ENCODE assay signal across 9 cellular contexts in the genomic region with DNA sequence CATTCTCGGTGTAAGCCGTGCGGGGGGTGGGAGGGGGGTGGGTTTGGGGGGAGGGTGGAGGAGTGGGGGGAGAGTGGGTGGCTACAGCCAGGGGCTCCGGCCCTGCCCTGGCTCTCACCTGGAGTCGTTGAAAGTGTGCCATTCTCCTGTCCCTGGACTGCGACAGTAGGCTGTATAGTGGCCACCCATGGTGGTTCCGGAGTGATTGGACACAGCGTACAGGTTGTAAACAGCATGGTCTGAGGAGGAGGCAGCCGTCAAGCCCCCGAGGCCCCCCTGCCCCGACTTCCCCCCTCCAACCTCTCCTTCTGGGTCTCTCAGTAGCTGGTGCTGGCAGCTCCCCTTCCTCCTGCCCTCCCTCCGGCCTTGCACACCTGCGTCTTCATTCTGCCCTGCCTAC. TPM values are rescaled to one million over a fixed set of nuclear protein-coding genes. Genes with fewer than 3 reads are reported as not detected.
DNase-seq lines count a peak whose midpoint lies in the region; ATAC-seq and TF ChIP-seq lines count a peak whose summit lies in the region.
"Had no signal": no experiment of that assay in that cellular context is flagged by ENCODE, and none has a peak within 500 bp of the region (broad histone marks: within the 10 kb centered on the region; RNA-seq: fewer than 3 reads in every experiment).

No MANE protein-coding gene starts in this region.

- TF ChIP-seq CTCF in GM23338 (conservative IDR thresholded peaks at IDR 0.05; ENCODE audit: low read depth in 2 of 2): no peak
- TF ChIP-seq CTCF in activated CD8-positive, alpha-beta T cell treated with anti-CD3 and anti-CD28 coated beads for 36 hours (IDR thresholded peaks at IDR 0.05): no peak
- TF ChIP-seq CTCF in left ventricle myocardium inferior (IDR thresholded peaks at IDR 0.05; ENCODE audit: borderline replicate concordance): no peak

- peaks cover 19% of the 10 kb centered on the region for H3K36me3 Mint-ChIP-seq in GM23338 (ENCODE audit: low read depth)
- H3K36me3 Mint-ChIP-seq in activated CD8-positive, alpha-beta T cell treated with anti-CD3 and anti-CD28 coated beads for 36 hours (ENCODE audit: low read depth): no peaks in the 10 kb centered on the region

- H3K27ac ChIP-seq in GM23338 (ENCODE audit: low read depth): no peak overlapping the region
- peak overlapping the region; percentile 95 for H3K27ac ChIP-seq in left ventricle myocardium inferior (replicated peaks)
- peak overlapping the region in 7 of 21 experiments; percentile 39 to 78 (median 68) for H3K27ac ChIP-seq in skin epidermis

- H3K4me3 Mint-ChIP-seq in GM23338: peak overlapping the region; percentile 55
- H3K4me3 Mint-ChIP-seq in activated CD8-positive, alpha-beta T cell treated with anti-CD3 and anti-CD28 coated beads for 36 hours: peak overlapping the region; percentile 31

- no peak overlapping the region for H2AFZ ChIP-seq in GM23338

- ATAC-seq in GM23338 (peak; percentile 4), GM21825 (IDR thresholded peaks at IDR 0.05; ENCODE audit: unreplicated experiment) (no peak)
- no peak for ATAC-seq in activated CD8-positive, alpha-beta T cell treated with anti-CD3 and anti-CD28 coated beads for 36 hours

- no peaks in the 10 kb centered on the region for H3K9me2 ChIP-seq in GM23338 (ENCODE audit: insufficient read depth)

- CTCF ChIA-PET in activated CD8-positive, alpha-beta T cell treated with anti-CD3 and anti-CD28 coated beads for 36 hours (lab: Charles Lee): interaction anchor here (1.0 to 9.0 kb wide), 24 partner anchors 8 to 188 kb away, joined by 3 to 241 read pairs (median 7); partner anchors contain the start of genes C1QTNF5, MFRP, NLRX1 and RNF26

- no peaks in the 10 kb centered on the region for H3K79me2 ChIP-seq in GM23338 (replicated peaks; ENCODE audit: insufficient read depth)

- H3K36me3 ChIP-seq in GM23338 (ENCODE audit: insufficient read depth) (no peaks in the 10 kb centered on the region), left ventricle myocardium inferior (peaks cover 28% of the 10 kb centered on the region)

- H3K4me3 ChIP-seq in GM23338: peak overlapping the region; percentile 96; the same call in 1 of the 2 replicates
- H3K4me3 ChIP-seq in left ventricle myocardium inferior: peak overlapping the region; percentile 68
- H3K4me3 ChIP-seq in skin epidermis: peak overlapping the region in 6 of 7 experiments; percentile 22 to 49 (median 40)

- POLR2A ChIA-PET in activated CD8-positive, alpha-beta T cell treated with anti-CD3 and anti-CD28 coated beads for 36 hours (lab: Charles Lee): interaction anchor here (1.6 kb wide), 1 partner anchor 19 kb away, joined by 5 read pairs; no protein-coding TSS in a partner anchor

- H3K27me3 ChIP-seq in GM23338 (ENCODE audit: insufficient read depth): peaks cover 30% of the 10 kb centered on the region
- H3K27me3 ChIP-seq in left ventricle myocardium inferior (ENCODE audit: low read depth): no peaks in the 10 kb centered on the region

- H3K4me1 ChIP-seq in GM23338 (ENCODE audit: insufficient read depth) (peaks cover 31% of the 10 kb centered on the region), left ventricle myocardium inferior (peaks cover 89% of the 10 kb centered on the region)

- intact Hi-C loops in activated CD8-positive, alpha-beta T cell treated with anti-CD3 and anti-CD28 coated beads for 36 hours (cut with micrococcal nuclease): loop anchor here (2.0 kb wide), 1 partner anchor 118 kb away; no protein-coding TSS in a partner anchor
- intact Hi-C loops in left ventricle myocardium inferior (cut with micrococcal nuclease): loop anchor here (10.0 kb wide), 1 partner anchor 118 kb away; no protein-coding TSS in a partner anchor

- no peak for DNase-seq in GM23338 (ENCODE audit: low spot score)
- DNase-seq in activated CD8-positive, alpha-beta T cell treated with anti-CD3 and anti-CD28 coated beads for 36 hours: no peak
- DNase-seq in left ventricle myocardium inferior: no peak
- DNase-seq in cerebellar cortex (ENCODE audit: low spot score): no peak
- no peak for DNase-seq in 8988T
- DNase-seq in HuH-7.5 (ENCODE audit: low spot score): no peak

- peaks cover 3% of the 10 kb centered on the region; the same call in 1 of the 2 replicates for H3F3A ChIP-seq in GM23338 (replicated peaks; ENCODE audit: low read depth)

- no peak overlapping the region for H3K27ac Mint-ChIP-seq in GM23338
- H3K27ac Mint-ChIP-seq in activated CD8-positive, alpha-beta T cell treated with anti-CD3 and anti-CD28 coated beads for 36 hours: no peak overlapping the region

- H4K20me1 ChIP-seq in GM23338 (replicated peaks; ENCODE audit: insufficient read depth): peaks cover 4% of the 10 kb centered on the region; the same call in 1 of the 2 replicates

- H3K9me3 Mint-ChIP-seq in GM23338: no peaks in the 10 kb centered on the region; the same call in 2 of the 3 replicates
- H3K9me3 Mint-ChIP-seq in activated CD8-positive, alpha-beta T cell treated with anti-CD3 and anti-CD28 coated beads for 36 hours: no peaks in the 10 kb centered on the region

- H3K4me1 Mint-ChIP-seq in GM23338: peaks cover 38% of the 10 kb centered on the region
- H3K4me1 Mint-ChIP-seq in activated CD8-positive, alpha-beta T cell treated with anti-CD3 and anti-CD28 coated beads for 36 hours (ENCODE audit: low read depth): peaks cover 8% of the 10 kb centered on the region

- H3K9me3 ChIP-seq in left ventricle myocardium inferior (replicated peaks): no peaks in the 10 kb centered on the region

- H3K4me2 ChIP-seq in GM23338: no peak overlapping the region

- H3K27me3 Mint-ChIP-seq in GM23338 (ENCODE audit: insufficient read depth, low read depth, poor library complexity): peaks cover 12% of the 10 kb centered on the region
- H3K27me3 Mint-ChIP-seq in activated CD8-positive, alpha-beta T cell treated with anti-CD3 and anti-CD28 coated beads for 36 hours: peaks cover 20% of the 10 kb centered on the region

TF ChIP-seq in GM23338, 12 proteins besides CTCF, POLR2A, EP300 and RAD21 (continues in another document):
- TF ChIP-seq POLR2AphosphoS5 (IDR thresholded peaks at IDR 0.05; ENCODE audit: low read depth) (no peak), REST (IDR thresholded peaks at IDR 0.05; ENCODE audit: unreplicated experiment) (no peak), JUNB (IDR thresholded peaks at IDR 0.05; ENCODE audit: unreplicated experiment) (no peak)

RNA-seq across cellular contexts. Expression of gene MFRP, which starts 10.6 kb away (rescaled TPM):
- total RNA-seq in GM23338 (2014; rRNA removed; shearing (Covaris generic)): 0.03 TPM in 1 of 2 replicates, not detected in the other
- not detected in 2 replicates for polyA plus RNA-seq in GM23338 (2016; fragmentation: Nextera tagmentation; extraction: Ambion mirVana)
- not detected for total RNA-seq in activated CD8-positive, alpha-beta T cell treated with anti-CD3 and anti-CD28 coated beads for 36 hours
- total RNA-seq in left ventricle myocardium inferior: not detected
- total RNA-seq: aorta had no signal
- polyA plus RNA-seq: aorta had no signal

RNA-seq across cellular contexts. Expression of gene C1QTNF5, which starts 16.4 kb away (rescaled TPM):
- total RNA-seq in GM23338 (2014; rRNA removed; shearing (Covaris generic)): 1.9 and 3.0 TPM in 2 replicates
- 1.8 and 1.9 TPM in 2 replicates for polyA plus RNA-seq in GM23338 (2016; fragmentation: Nextera tagmentation; extraction: Ambion mirVana)
- not detected for total RNA-seq in activated CD8-positive, alpha-beta T cell treated with anti-CD3 and anti-CD28 coated beads for 36 hours
- total RNA-seq in left ventricle myocardium inferior: 14.4 TPM

RNA-seq across cellular contexts. Expression of gene RNF26, which starts 22.7 kb away (rescaled TPM):
- total RNA-seq in GM23338 (2014; rRNA removed; shearing (Covaris generic)): 53.6 and 58.3 TPM in 2 replicates
- 28.7 and 31.8 TPM in 2 replicates for polyA plus RNA-seq in GM23338 (2016; fragmentation: Nextera tagmentation; extraction: Ambion mirVana)
- 10 to 100 TPM; 30.2 to 31.9 TPM for total RNA-seq in activated CD8-positive, alpha-beta T cell treated with anti-CD3 and anti-CD28 coated beads for 36 hours
- total RNA-seq in left ventricle myocardium inferior: 14.0 TPM

RNA-seq across cellular contexts. Expression of gene USP2, which starts 24.4 kb away (rescaled TPM):
- total RNA-seq in GM23338 (2014; rRNA removed; shearing (Covaris generic)): 4.9 and 6.6 TPM in 2 replicates
- 5.0 and 5.9 TPM in 2 replicates for polyA plus RNA-seq in GM23338 (2016; fragmentation: Nextera tagmentation; extraction: Ambion mirVana)
- total RNA-seq in activated CD8-positive, alpha-beta T cell treated with anti-CD3 and anti-CD28 coated beads for 36 hours: under 1 TPM; 0.61 to 0.96 TPM
- 135 TPM for total RNA-seq in left ventricle myocardium inferior

RNA-seq across cellular contexts. Expression of gene MCAM, which starts 40.1 kb away (rescaled TPM):
- 79.5 and 139 TPM in 2 replicates for total RNA-seq in GM23338 (2014; rRNA removed; shearing (Covaris generic))
- 7.8 and 8.9 TPM in 2 replicates for polyA plus RNA-seq in GM23338 (2016; fragmentation: Nextera tagmentation; extraction: Ambion mirVana)
- 1 to 10 TPM; 8.0 to 8.3 TPM for total RNA-seq in activated CD8-positive, alpha-beta T cell treated with anti-CD3 and anti-CD28 coated beads for 36 hours
- total RNA-seq in left ventricle myocardium inferior: 59.2 TPM

Comparison
In these comparisons a context has a peak if more than half of its experiments do, and no peak if none do; other contexts are left out.
1. H3K4me3 ChIP-seq: peak in every context shown above with its lines; median percentile 96 in GM23338; 68 in left ventricle myocardium inferior; 40 in skin epidermis.